13 cellular contexts compared by ENCODE assay signal in genomic region chr4:102586644-102587021, GRCh38.
DNase-seq lines count a peak whose midpoint lies in the region; ATAC-seq, FAIRE-seq and TF ChIP-seq lines count a peak whose summit lies in the region.
"Had no signal": no experiment of that assay in that cellular context is flagged by ENCODE, and none has a peak within 500 bp of the region (broad histone marks: within the 10 kb centered on the region; RNA-seq: fewer than 3 reads in every experiment).

No MANE protein-coding gene starts in this region.

- H3K27ac Mint-ChIP-seq in T-cell (peak overlapping the region; percentile 91 to 94), osteocyte (ENCODE audit: unreplicated experiment) (no peak overlapping the region)

- peaks cover 75 to 82% (median 76%) of the 10 kb centered on the region in 3 donors for H3K4me1 Mint-ChIP-seq in T-cell
- H3K4me1 Mint-ChIP-seq in osteocyte (ENCODE audit: unreplicated experiment), result no peaks in the 10 kb centered on the region

- no peaks in the 10 kb centered on the region for H3K9me3 ChIP-seq in vagina
- H3K9me3 ChIP-seq: psoas muscle, SJCRH30 had no signal

- no peak for DNase-seq in GM12892 (ENCODE audit: insufficient read length)
- peak in 19 of 34 experiments; percentile 5 to 35 (median 17) for DNase-seq in T-cell
- peak; percentile 42 for DNase-seq in central memory CD4-positive, alpha-beta T cell
- no peak for DNase-seq in mesenteric fat pad (ENCODE audit: low spot score)
- DNase-seq in vagina (ENCODE audit: extremely low spot score in 2 of 2), result no peak
- no peak for DNase-seq in osteocyte (ENCODE audit: extremely low spot score, unreplicated experiment)
- DNase-seq: NCI-H2029 treated with DMSO at 0.1 percent for 48 hours, psoas muscle, SJCRH30 had no signal

- H3K27me3 Mint-ChIP-seq in T-cell (no peaks in the 10 kb centered on the region), osteocyte (ENCODE audit: unreplicated experiment) (no peaks in the 10 kb centered on the region)

- H3K4me1 ChIP-seq in vagina, result no peaks in the 10 kb centered on the region
- H3K4me1 ChIP-seq: psoas muscle, SJCRH30 had no signal

- FAIRE-seq in GM12892 (lab: Jason Lieb, UNC), result peak; percentile 77
- FAIRE-seq: endothelial cell of umbilical vein had no signal

- TF ChIP-seq CTCF in vagina (IDR thresholded peaks at IDR 0.05) (no peak), osteocyte (IDR thresholded peaks at IDR 0.05) (no peak)

- peaks cover 69% of the 10 kb centered on the region for H3K36me3 Mint-ChIP-seq in T-cell
- peaks cover 78% of the 10 kb centered on the region for H3K36me3 Mint-ChIP-seq in osteocyte (ENCODE audit: unreplicated experiment)

- POLR2A ChIA-PET in T-cell (lab: Charles Lee), result interaction anchor here (0.5 to 0.8 kb wide), 3 partner anchors 24 to 294 kb away, joined by 3 read pairs; no protein-coding TSS in a partner anchor

- no peak for TF ChIP-seq POLR2A in GM12892 (IDR thresholded peaks at IDR 0.05; ENCODE audit: low read depth, low read length)
- TF ChIP-seq POLR2A in vagina (IDR thresholded peaks at IDR 0.05), result no peak

- H3K4me3 ChIP-seq in vagina, result no peak overlapping the region
- H3K4me3 ChIP-seq: psoas muscle, SJCRH30 had no signal

- ATAC-seq in GM21529 (IDR thresholded peaks at IDR 0.05; ENCODE audit: unreplicated experiment) (peak; percentile 46), T-cell (replicated peaks in 1 of 4) (peak; percentile 66 to 91 (median 86)), HG03280 (IDR thresholded peaks at IDR 0.05; ENCODE audit: unreplicated experiment) (no peak)
- ATAC-seq: psoas muscle had no signal

- H3K27me3 ChIP-seq in vagina, result no peaks in the 10 kb centered on the region
- H3K27me3 ChIP-seq: SJCRH30 had no signal

- CTCF ChIA-PET in T-cell (lab: Charles Lee), result interaction anchor here (0.6 to 1.1 kb wide), 4 partner anchors 37 to 138 kb away, joined by 3 read pairs; no protein-coding TSS in a partner anchor

- H3K27ac ChIP-seq in vagina, result no peak overlapping the region
- H3K27ac ChIP-seq: HL-60, psoas muscle, SJCRH30 had no signal

- intact Hi-C loops in vagina (cut with DNase I), result no loop called here

- H3K9me3 Mint-ChIP-seq in T-cell, result peaks cover 0 to 3% (median 2%) of the 10 kb centered on the region in 3 donors
- H3K9me3 Mint-ChIP-seq in osteocyte (ENCODE audit: unreplicated experiment), result peaks cover 15% of the 10 kb centered on the region

- H3K36me3 ChIP-seq in vagina, result peaks cover 0 to 46% of the 10 kb centered on the region in 2 donors

- H3K4me3 Mint-ChIP-seq in T-cell, result peak overlapping the region in 2 of 3 donors; percentile 25 to 50
- H3K4me3 Mint-ChIP-seq in osteocyte (ENCODE audit: unreplicated experiment), result no peak overlapping the region

Comparison
In these comparisons a context has a peak if more than half of its experiments do, and no peak if none do; other contexts are left out.
1. DNase-seq: peak in T-cell (19 of 34) and central memory CD4-positive, alpha-beta T cell (single experiment); none in GM12892 (single experiment), mesenteric fat pad (single experiment), vagina (0 of 2) and osteocyte (single experiment).